Comparison of ENCODE assay signal across 20 cellular contexts in genomic region chr20:25856256-25856884, GRCh38.
A peak's percentile ranks its signal among the peaks of the same experiment; 100 is the strongest.
DNase-seq lines count a peak whose midpoint lies in the region; ATAC-seq, FAIRE-seq and TF ChIP-seq lines count a peak whose summit lies in the region.
"Had no signal": no experiment of that assay in that cellular context is flagged by ENCODE, and none has a peak within 500 bp of the region (broad histone marks: within the 10 kb centered on the region; RNA-seq: fewer than 3 reads in every experiment).

No MANE protein-coding gene starts in this region.

- H2AK5ac ChIP-seq in neuronal stem cell (ENCODE audit: low read depth, low read length) = no peak overlapping the region

- intact Hi-C loops in cardiac septum (cut with DNase I) (no loop called here), left cardiac atrium (cut with DNase I) (no loop called here), kidney (cut with DNase I) (no loop called here)

- no peak overlapping the region for H3K23ac ChIP-seq in neuronal stem cell (ENCODE audit: low read depth, low read length, poor library complexity)

- H3K14ac ChIP-seq in neuronal stem cell (ENCODE audit: low read length) = peak overlapping the region; percentile 82

- H3K36me3 ChIP-seq in kidney (ENCODE audit: control insufficient read depth in 1 of 2, insufficient read depth in 2 of 2, low read length in 2 of 2) (no peaks in the 10 kb centered on the region), neuronal stem cell (replicated peaks in 1 of 2; ENCODE audit: control insufficient read depth in 2 of 2, insufficient read depth in 2 of 2, low read length in 2 of 2) (no peaks in the 10 kb centered on the region)

- H3K27ac ChIP-seq in kidney (ENCODE audit: low read depth in 2 of 2, low read length in 2 of 2) (no peak overlapping the region), neuronal stem cell (replicated peaks; ENCODE audit: low read length) (no peak overlapping the region)

- H3K79me1 ChIP-seq in neuronal stem cell (ENCODE audit: low read depth, low read length) = no peaks in the 10 kb centered on the region

- H3K4me2 ChIP-seq in neuronal stem cell (ENCODE audit: insufficient read depth, low read length, poor library complexity, severe bottlenecking) = no peak overlapping the region

- H3K9ac ChIP-seq in kidney (ENCODE audit: low read length in 2 of 2) (no peak overlapping the region), neuronal stem cell (ENCODE audit: low read depth, low read length, poor library complexity) (no peak overlapping the region)

- H3K4me1 ChIP-seq in kidney (ENCODE audit: control insufficient read depth in 1 of 2, insufficient read depth in 1 of 2, low read depth in 1 of 2, low read length in 2 of 2) = peaks cover 0 to 24% of the 10 kb centered on the region in 2 donors
- peaks cover 3 to 4% of the 10 kb centered on the region in 2 donors for H3K4me1 ChIP-seq in neuronal stem cell (ENCODE audit: control insufficient read depth in 2 of 2, insufficient read depth in 1 of 2, low read depth in 1 of 2, low read length in 2 of 2)

- no CpG with 5 or more reads among the region's 21 CpGs for WGBS in neuronal stem cell (ENCODE audit: extremely low coverage in 2 of 2, insufficient read length in 2 of 2, insufficient replicate concordance in 1 of 2), 2 donors

- H2BK5ac ChIP-seq in neuronal stem cell (ENCODE audit: low read length) = no peak overlapping the region

- H2AFZ ChIP-seq in neuronal stem cell (ENCODE audit: low read length) = no peak overlapping the region

- peak overlapping the region; percentile 35 for H3K18ac ChIP-seq in neuronal stem cell (ENCODE audit: low read length)

- ATAC-seq in left cardiac atrium = no peak
- ATAC-seq in HG02798 (IDR thresholded peaks at IDR 0.05; ENCODE audit: poor library complexity, unreplicated experiment) = no peak

- H3K9me3 ChIP-seq in kidney (ENCODE audit: control insufficient read depth in 1 of 2, low read length in 2 of 2) (no peaks in the 10 kb centered on the region), neuronal stem cell (replicated peaks in 1 of 2; ENCODE audit: control insufficient read depth in 2 of 2, insufficient read depth in 1 of 2, low read depth in 1 of 2, low read length in 2 of 2) (no peaks in the 10 kb centered on the region)

- H4K8ac ChIP-seq in neuronal stem cell (ENCODE audit: low read depth, low read length) = no peak overlapping the region

- DNase-seq in cardiac septum (ENCODE audit: low spot score) (peak; percentile 69), left cardiac atrium (no peak), kidney (peak; percentile 61), neuronal stem cell (ENCODE audit: low spot score) (no peak), cortex of kidney (lab: John Stamatoyannopoulos, UW) (no peak), GOT3 (lab: John Stamatoyannopoulos, UW) (no peak)
- DNase-seq: DMS53, EL, MV-4-11, NCI-H1105 treated with DMSO at 0.1 percent for 48 hours, NCI-H1694, NCI-H2081, NCI-H2171, NCI-H345, NCI-H524, OCI-M1 had no signal

- no peak overlapping the region for H4K91ac ChIP-seq in neuronal stem cell (ENCODE audit: low read depth, low read length, poor library complexity)

- H3K4me3 ChIP-seq in kidney (ENCODE audit: low read length in 2 of 2) = no peak overlapping the region
- no peak overlapping the region for H3K4me3 ChIP-seq in neuronal stem cell (ENCODE audit: low read length in 2 of 2)

- no peak overlapping the region for H2BK12ac ChIP-seq in neuronal stem cell (ENCODE audit: low read length)

- H2BK120ac ChIP-seq in neuronal stem cell (ENCODE audit: low read depth, low read length) = no peak overlapping the region

- no peak overlapping the region for H3K4ac ChIP-seq in neuronal stem cell (ENCODE audit: low read length)

- no peak for TF ChIP-seq CTCF in kidney (IDR thresholded peaks at IDR 0.05; ENCODE audit: borderline replicate concordance, extremely low read depth, insufficient read depth)

- FAIRE-seq in kidney (lab: Jason Lieb, UNC) = no peak
- FAIRE-seq: A204.1, D721Med, RCC 7860 had no signal

- H2BK15ac ChIP-seq in neuronal stem cell (ENCODE audit: low read length) = no peak overlapping the region

- H3K27me3 ChIP-seq in neuronal stem cell (ENCODE audit: control insufficient read depth in 3 of 3, insufficient read depth in 3 of 3, low read depth in 1 of 3, low read length in 3 of 3) = peaks cover 6 to 47% (median 23%) of the 10 kb centered on the region in 3 experiments

Comparison
In these comparisons a context has a peak if more than half of its experiments do, and no peak if none do; other contexts are left out.
1. DNase-seq: peak in cardiac septum (single experiment) and kidney (single experiment); none in left cardiac atrium (single experiment), neuronal stem cell (single experiment), cortex of kidney (single experiment) and GOT3 (single experiment).